ENCODE assay signal across 24 cellular contexts in the genomic region with DNA sequence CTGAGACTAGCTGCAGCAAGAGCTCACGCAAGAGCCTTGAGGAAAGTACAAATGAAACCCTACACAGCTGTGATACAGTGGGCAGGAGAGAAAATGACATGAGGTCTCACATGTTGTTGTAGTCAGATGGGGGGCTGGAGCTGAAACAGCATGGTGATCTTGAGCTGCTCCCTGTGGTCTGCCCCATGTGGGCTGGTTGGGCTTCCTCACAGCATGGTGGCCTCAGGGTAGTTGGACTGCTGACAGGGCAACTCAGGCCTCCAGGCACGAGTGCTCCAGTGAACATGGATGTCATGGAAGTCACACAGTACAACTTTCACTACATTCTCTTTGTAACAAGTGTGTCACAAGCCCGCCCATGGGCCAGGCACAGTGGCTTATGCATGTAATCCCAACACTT. TPM values are rescaled to one million over a fixed set of nuclear protein-coding genes. Genes with fewer than 3 reads are reported as not detected.
A peak's percentile ranks its signal among the peaks of the same experiment; 100 is the strongest.
DNase-seq lines count a peak whose midpoint lies in the region; ATAC-seq and TF ChIP-seq lines count a peak whose summit lies in the region.
"Had no signal": no experiment of that assay in that cellular context is flagged by ENCODE, and none has a peak within 500 bp of the region (broad histone marks: within the 10 kb centered on the region; RNA-seq: fewer than 3 reads in every experiment).

No MANE protein-coding gene starts in this region.

- peak; percentile 56 for DNase-seq in Right ventricle myocardium inferior (ENCODE audit: missing footprints)
- no peak for DNase-seq in left cardiac atrium
- DNase-seq in neural crest cell (ENCODE audit: low read depth, low spot score), result no peak
- no peak for DNase-seq in stimulated activated effector memory CD8-positive, alpha-beta T cell treated with anti-CD3 and anti-CD28 coated beads, Interleukin-12 subunit alpha, Interleukin-12 subunit beta, amount 100 ng/mL, for 72 hours (ENCODE audit: low spot score in 2 of 2)
- DNase-seq in stimulated activated naive CD4-positive, alpha-beta T cell treated with Interleukin-2 at 50 U/mL for 16 hours (lab: John Stamatoyannopoulos, UW), result no peak
- DNase-seq in NCI-H146 treated with DMSO at 0.1 percent for 48 hours (lab: John Stamatoyannopoulos, UW; ENCODE audit: unreplicated experiment), result no peak
- DNase-seq: 8988T; ACHN; AML-193; BE2C; CD4-positive, alpha-beta T cell; CD8-positive, alpha-beta memory T cell; DMS 273 treated with DMSO at 0.1 percent for 48 hours; DMS79; EL; GDM1; H9; HFFc6 had no signal

- no peaks in the 10 kb centered on the region for H3K36me3 Mint-ChIP-seq in neural crest cell (ENCODE audit: low read depth)
- H3K36me3 Mint-ChIP-seq in stimulated activated effector memory CD8-positive, alpha-beta T cell treated with anti-CD3 and anti-CD28 coated beads, Interleukin-12 subunit alpha, Interleukin-12 subunit beta, amount 100 ng/mL, for 72 hours, result no peaks in the 10 kb centered on the region

- ATAC-seq in Right ventricle myocardium inferior, result no peak
- no peak for ATAC-seq in left cardiac atrium
- no peak for ATAC-seq in stimulated activated effector memory CD8-positive, alpha-beta T cell treated with anti-CD3 and anti-CD28 coated beads, Interleukin-12 subunit alpha, Interleukin-12 subunit beta, amount 100 ng/mL, for 72 hours
- ATAC-seq in HG03342 (IDR thresholded peaks at IDR 0.05; ENCODE audit: unreplicated experiment), result no peak
- ATAC-seq: A549, GM12878, GM23338, HCT116 had no signal

- no peak for TF ChIP-seq CTCF in neural crest cell (conservative IDR thresholded peaks at IDR 0.05)

- H3K4me1 Mint-ChIP-seq in neural crest cell, result no peaks in the 10 kb centered on the region
- peaks cover 5% of the 10 kb centered on the region for H3K4me1 Mint-ChIP-seq in stimulated activated effector memory CD8-positive, alpha-beta T cell treated with anti-CD3 and anti-CD28 coated beads, Interleukin-12 subunit alpha, Interleukin-12 subunit beta, amount 100 ng/mL, for 72 hours
- H3K4me1 Mint-ChIP-seq: GM23338 had no signal

- peak overlapping the region; percentile 66 for H3K4me3 Mint-ChIP-seq in neural crest cell
- H3K4me3 Mint-ChIP-seq in stimulated activated effector memory CD8-positive, alpha-beta T cell treated with anti-CD3 and anti-CD28 coated beads, Interleukin-12 subunit alpha, Interleukin-12 subunit beta, amount 100 ng/mL, for 72 hours, result no peak overlapping the region
- H3K4me3 Mint-ChIP-seq: CD14-positive monocyte, GM23338, H9, HFFc6 had no signal

- peaks cover 65% of the 10 kb centered on the region for H3K27me3 Mint-ChIP-seq in neural crest cell (ENCODE audit: low read depth)

- intact Hi-C loops in Right ventricle myocardium inferior (cut with DNase I), result no loop called here
- intact Hi-C loops in left cardiac atrium (cut with DNase I), result no loop called here

- no peaks in the 10 kb centered on the region for H3K9me3 Mint-ChIP-seq in neural crest cell
- no peaks in the 10 kb centered on the region for H3K9me3 Mint-ChIP-seq in stimulated activated effector memory CD8-positive, alpha-beta T cell treated with anti-CD3 and anti-CD28 coated beads, Interleukin-12 subunit alpha, Interleukin-12 subunit beta, amount 100 ng/mL, for 72 hours
- H3K9me3 Mint-ChIP-seq: CD4-positive, alpha-beta T cell; CD8-positive, alpha-beta memory T cell; GM23338; H9 had no signal

- no peak overlapping the region for H3K27ac Mint-ChIP-seq in neural crest cell (ENCODE audit: unreplicated experiment)
- H3K27ac Mint-ChIP-seq in stimulated activated effector memory CD8-positive, alpha-beta T cell treated with anti-CD3 and anti-CD28 coated beads, Interleukin-12 subunit alpha, Interleukin-12 subunit beta, amount 100 ng/mL, for 72 hours, result peak overlapping the region; percentile 19
- H3K27ac Mint-ChIP-seq: CD4-positive, alpha-beta T cell; CD8-positive, alpha-beta memory T cell; GM23338; H9; HFFc6 had no signal

RNA-seq across cellular contexts. Expression of a gene that starts 3.4 kb away (rescaled TPM):
- total RNA-seq in Right ventricle myocardium inferior (17.8 TPM), left cardiac atrium (10 to 100 TPM; 20.5 to 25.6 TPM), neural crest cell (9.4 and 9.8 TPM in 2 replicates)
